10 cellular contexts compared by ENCODE assay signal in the genomic region with DNA sequence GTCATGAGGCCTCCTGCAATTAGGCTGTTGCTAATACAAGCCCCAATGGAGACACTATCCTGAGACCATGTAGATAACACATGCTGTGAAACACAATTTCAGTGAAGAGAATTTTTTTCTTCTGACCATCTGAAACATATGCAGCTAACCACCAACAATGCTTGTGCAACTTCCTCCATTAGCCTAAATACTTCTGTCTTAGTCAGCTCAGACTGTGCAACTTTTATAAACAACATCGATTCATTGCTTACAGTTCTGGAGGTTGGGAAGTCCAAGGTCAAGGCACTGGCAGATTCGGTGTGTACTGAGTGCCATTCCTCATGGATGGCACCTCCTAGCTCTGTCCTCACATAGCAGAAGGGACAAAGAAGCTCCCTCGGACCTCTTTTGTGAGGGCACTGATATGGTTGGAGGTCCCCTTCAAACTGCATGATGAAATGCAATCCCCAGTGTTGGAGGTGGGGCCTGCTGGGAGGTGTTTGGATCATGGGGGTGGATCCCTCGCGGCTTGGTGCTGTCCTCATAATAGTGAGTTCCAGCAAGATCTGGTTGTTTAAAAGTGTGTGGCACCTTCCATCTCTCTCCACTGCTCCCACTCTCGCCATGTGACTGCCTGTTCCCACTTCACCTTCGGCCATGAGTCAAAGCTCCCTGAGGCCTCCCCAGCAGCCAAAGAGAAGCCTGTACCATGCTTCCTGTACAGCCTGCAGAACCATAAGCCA. TPM values are rescaled to one million over a fixed set of nuclear protein-coding genes. Genes with fewer than 3 reads are reported as not detected.
A peak's percentile ranks its signal among the peaks of the same experiment; 100 is the strongest.
DNase-seq lines count a peak whose midpoint lies in the region; ATAC-seq and TF ChIP-seq lines count a peak whose summit lies in the region.
"Had no signal": no experiment of that assay in that cellular context is flagged by ENCODE, and none has a peak within 500 bp of the region (broad histone marks: within the 10 kb centered on the region; RNA-seq: fewer than 3 reads in every experiment).

No MANE protein-coding gene starts in this region.

- H3K18ac ChIP-seq in mesenchymal stem cell (ENCODE audit: low read depth in 1 of 2, low read length in 2 of 2), result peak overlapping the region; percentile 67 to 85

- no peak for TF ChIP-seq CTCF in stomach (IDR thresholded peaks at IDR 0.05)

- H3K9me3 Mint-ChIP-seq in activated naive CD8-positive, alpha-beta T cell treated with anti-CD3 and anti-CD28 coated beads for 36 hours, result peaks cover 4% of the 10 kb centered on the region

- H4K8ac ChIP-seq in mesenchymal stem cell (ENCODE audit: low read length), result peak overlapping the region; percentile 79

- H4K91ac ChIP-seq in mesenchymal stem cell (ENCODE audit: low read length), result peak overlapping the region; percentile 97

- H3K36me3 ChIP-seq in mesenchymal stem cell (ENCODE audit: control insufficient read depth in 1 of 2, insufficient read depth in 2 of 2, low read depth in 1 of 2, low read length in 2 of 2) (peaks cover 18% of the 10 kb centered on the region in 2 experiments), stomach (peaks cover 0 to 21% (median 18%) of the 10 kb centered on the region in 4 donors)
- H3K36me3 ChIP-seq: thyroid gland had no signal

- TF ChIP-seq POLR2A in stomach (IDR thresholded peaks at IDR 0.05), result no peak

- H3K14ac ChIP-seq in mesenchymal stem cell (ENCODE audit: low read length in 2 of 2), result no peak overlapping the region

- peaks cover 48% of the 10 kb centered on the region for H3K36me3 Mint-ChIP-seq in activated naive CD8-positive, alpha-beta T cell treated with anti-CD3 and anti-CD28 coated beads for 36 hours

- no peak overlapping the region for H3K27ac ChIP-seq in mesenchymal stem cell (ENCODE audit: low read length, poor library complexity, severe bottlenecking)
- peak overlapping the region in 2 of 5 donors; percentile 50 to 64 for H3K27ac ChIP-seq in stomach
- H3K27ac ChIP-seq: thyroid gland, WERI-Rb-1 had no signal

- peak overlapping the region; percentile 80 for H2BK120ac ChIP-seq in mesenchymal stem cell (ENCODE audit: low read depth, low read length)

- peak overlapping the region; percentile 2 for H3K9ac ChIP-seq in mesenchymal stem cell (ENCODE audit: low read length)

- H3K9me3 ChIP-seq in mesenchymal stem cell (ENCODE audit: control insufficient read depth, low read length) (peaks cover 15% of the 10 kb centered on the region), stomach (no peaks in the 10 kb centered on the region)
- H3K9me3 ChIP-seq: thyroid gland had no signal

- H3K4me3 Mint-ChIP-seq in activated naive CD8-positive, alpha-beta T cell treated with anti-CD3 and anti-CD28 coated beads for 36 hours, result no peak overlapping the region

- H3K23ac ChIP-seq in mesenchymal stem cell (ENCODE audit: low read length in 2 of 2), result no peak overlapping the region

- peak overlapping the region; percentile 29 to 56 for H2BK12ac ChIP-seq in mesenchymal stem cell (ENCODE audit: low read length in 2 of 2)

- H3K4ac ChIP-seq in mesenchymal stem cell (ENCODE audit: low read depth in 1 of 2, low read length in 2 of 2), result peak overlapping the region; percentile 63 to 90

- no peak overlapping the region for H2AFZ ChIP-seq in mesenchymal stem cell (ENCODE audit: low read depth, low read length)

- H3K4me1 ChIP-seq in mesenchymal stem cell (ENCODE audit: control insufficient read depth, insufficient read depth, low read depth, low read length), result peaks cover 8% of the 10 kb centered on the region
- H3K4me1 ChIP-seq in stomach, result peaks cover 23 to 92% (median 71%) of the 10 kb centered on the region in 4 donors

- no peak overlapping the region for H3K4me2 ChIP-seq in mesenchymal stem cell (ENCODE audit: low read length, poor library complexity, severe bottlenecking)

- no peaks in the 10 kb centered on the region for H3K27me3 Mint-ChIP-seq in activated naive CD8-positive, alpha-beta T cell treated with anti-CD3 and anti-CD28 coated beads for 36 hours

- H2BK15ac ChIP-seq in mesenchymal stem cell (ENCODE audit: low read depth, poor library complexity, severe bottlenecking), result peak overlapping the region; percentile 4

- WGBS in mesenchymal stem cell, result 17% methylated on average over 7 of the region's 7 CpGs
- WGBS in stomach, 5 donors, result 84 to 87% (median 86%) methylated on average over 7 of the region's 7 CpGs

- DNase-seq in CD1c-positive myeloid dendritic cell (ENCODE audit: extremely low spot score) (peak; percentile 77), mesenchymal stem cell (peak; percentile 99), stomach (no peak), NCI-H2171 (lab: John Stamatoyannopoulos, UW) (no peak)
- DNase-seq in activated naive CD8-positive, alpha-beta T cell treated with anti-CD3 and anti-CD28 coated beads for 36 hours, result no peak
- no peak for DNase-seq in activated CD4-positive, alpha-beta T cell treated with anti-CD3 and anti-CD28 coated beads for 1 hour
- DNase-seq: thyroid gland, WERI-Rb-1 had no signal

- TF ChIP-seq EP300 in stomach (IDR thresholded peaks at IDR 0.05), result no peak

- intact Hi-C loops in stomach (cut with DNase I; ENCODE audit: low total_unique reads), result no loop called here

- peak overlapping the region in 1 of 2 experiments; percentile 5 for H3K4me3 ChIP-seq in mesenchymal stem cell (ENCODE audit: insufficient read depth in 1 of 2, low read depth in 1 of 2, low read length in 2 of 2)
- H3K4me3 ChIP-seq in stomach, result no peak overlapping the region
- H3K4me3 ChIP-seq: thyroid gland had no signal

- peak overlapping the region; percentile 75 for H3K27ac Mint-ChIP-seq in activated naive CD8-positive, alpha-beta T cell treated with anti-CD3 and anti-CD28 coated beads for 36 hours

- no peak overlapping the region for H2AK5ac ChIP-seq in mesenchymal stem cell (ENCODE audit: low read length, severe bottlenecking)

- H3K27me3 ChIP-seq in mesenchymal stem cell (ENCODE audit: control insufficient read depth in 1 of 2, insufficient read depth in 1 of 2, low read length in 2 of 2), result no peaks in the 10 kb centered on the region
- H3K27me3 ChIP-seq in stomach, result no peaks in the 10 kb centered on the region
- H3K27me3 ChIP-seq: thyroid gland had no signal

- H3K4me1 Mint-ChIP-seq in activated naive CD8-positive, alpha-beta T cell treated with anti-CD3 and anti-CD28 coated beads for 36 hours, result peaks cover 70% of the 10 kb centered on the region

- peak; percentile 7 for ATAC-seq in HG02885 (IDR thresholded peaks at IDR 0.05; ENCODE audit: poor library complexity, unreplicated experiment)
- ATAC-seq in GM21526 (IDR thresholded peaks at IDR 0.05; ENCODE audit: low FRiP score, unreplicated experiment), result no peak

- no peak overlapping the region for H2BK5ac ChIP-seq in mesenchymal stem cell (ENCODE audit: low read depth, low read length, poor library complexity, severe bottlenecking)

- H3K79me1 ChIP-seq in mesenchymal stem cell (replicated peaks; ENCODE audit: low read length, poor library complexity, severe bottlenecking), result peaks cover 31% of the 10 kb centered on the region

RNA-seq across cellular contexts. Expression of a gene that starts 27.7 kb away (rescaled TPM):
- total RNA-seq in activated naive CD8-positive, alpha-beta T cell treated with anti-CD3 and anti-CD28 coated beads for 36 hours, result 100 to 1,000 TPM; 129 TPM
- polyA plus RNA-seq in mesenchymal stem cell (2013, experiment 1 of 2), result 136 TPM
- polyA plus RNA-seq in mesenchymal stem cell (2013, experiment 2 of 2), result 138 TPM
- 100 to 1,000 TPM in 1 of 5 donors, 10 to 100 TPM in 4; 33.0 to 104 (median 58.9) TPM for total RNA-seq in stomach
- 100 to 1,000 TPM in 1 of 3 donors, 10 to 100 TPM in 2; 59.2 to 139 (median 59.8) TPM for polyA plus RNA-seq in stomach

Comparison
In these comparisons a context has a peak if more than half of its experiments do, and no peak if none do; other contexts are left out.
1. DNase-seq: peak in CD1c-positive myeloid dendritic cell (single experiment) and mesenchymal stem cell (single experiment); none in activated naive CD8-positive, alpha-beta T cell treated with anti-CD3 and anti-CD28 coated beads for 36 hours (single experiment), stomach (single experiment), activated CD4-positive, alpha-beta T cell treated with anti-CD3 and anti-CD28 coated beads for 1 hour (single experiment) and NCI-H2171 (single experiment).